ENCODE assay signal across 21 cellular contexts in genomic region chr3:37599779-37600178, GRCh38.
"Had no signal": no experiment of that assay in that cellular context is flagged by ENCODE, and none has a peak within 500 bp of the region (broad histone marks: within the 10 kb centered on the region; RNA-seq: fewer than 3 reads in every experiment).

No MANE protein-coding gene starts in this region.

- ATAC-seq: gastrocnemius medialis, lower lobe of right lung, mucosa of descending colon had no signal

- H3K36me3 ChIP-seq: colonic mucosa, gastrocnemius medialis, left lung, lower lobe of right lung had no signal

- DNase-seq: colonic mucosa; cortex of kidney; effector CD4-positive, alpha-beta T cell; effector memory CD4-positive, alpha-beta T cell; foreskin fibroblast; foreskin melanocyte; gastrocnemius medialis; glutamatergic neuron; head of caudate nucleus; hippocampal formation; left cardiac atrium; left lung; lower lobe of right lung; mesenchymal stem cell; mucosa of descending colon; naive B cell had no signal

- FAIRE-seq: endothelial cell of umbilical vein, islet of Langerhans, keratinocyte had no signal

- H3K27me3 ChIP-seq: colonic mucosa, esophagus muscularis mucosa, gastrocnemius medialis, heart right ventricle, left lung had no signal

- H3K27ac ChIP-seq: colonic mucosa, esophagus muscularis mucosa, gastrocnemius medialis, left lung, lower lobe of right lung had no signal

- H3K4me1 ChIP-seq: colonic mucosa, gastrocnemius medialis had no signal

- H3K9me3 ChIP-seq: colonic mucosa, esophagus muscularis mucosa, gastrocnemius medialis, heart right ventricle, left lung, lower lobe of right lung, mucosa of descending colon had no signal

- H3K4me3 ChIP-seq: colonic mucosa, esophagus muscularis mucosa, gastrocnemius medialis, heart right ventricle, left lung, lower lobe of right lung, mucosa of descending colon had no signal
